ENCODE assay signal across 13 cellular contexts in the genomic region with DNA sequence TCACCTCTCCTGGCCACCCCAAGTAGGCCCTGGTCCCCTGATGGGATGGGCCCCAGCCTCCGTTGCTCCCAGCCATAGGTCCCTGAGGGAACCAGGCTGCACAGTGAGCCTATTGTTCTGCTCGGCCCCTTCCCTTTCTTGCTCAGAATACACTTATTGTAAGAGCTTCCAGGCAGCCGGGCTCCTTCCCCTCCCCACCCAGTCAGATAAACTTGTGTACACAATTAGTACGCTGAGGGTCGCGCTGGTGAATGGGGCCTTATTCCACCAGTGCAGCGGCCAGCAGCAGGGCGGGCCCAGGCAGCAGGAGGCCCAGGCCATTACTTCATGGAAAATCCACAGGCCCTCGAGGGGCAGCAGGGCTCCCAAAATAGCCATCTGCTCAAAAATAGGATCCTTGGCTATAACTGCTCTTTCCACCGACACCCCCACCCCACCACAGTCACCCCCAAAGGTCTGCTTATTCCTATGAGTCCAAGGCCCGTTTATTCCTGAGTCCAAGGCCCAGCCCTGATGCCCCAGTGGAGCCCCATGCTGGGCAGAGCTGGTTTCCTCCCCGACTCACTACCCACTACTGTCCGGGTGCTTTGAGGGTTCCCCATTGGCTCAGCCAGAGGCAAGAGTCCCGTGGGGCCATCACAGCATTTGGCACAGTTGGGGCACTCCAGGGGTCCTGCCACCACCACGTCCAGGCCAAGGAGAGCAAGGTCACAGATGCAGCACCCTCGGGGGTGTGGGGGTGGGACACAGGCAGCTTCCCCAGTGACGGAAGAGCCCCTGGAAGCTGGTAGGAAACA. TPM values are rescaled to one million over a fixed set of nuclear protein-coding genes. Genes with fewer than 3 reads are reported as not detected.
A peak's percentile ranks its signal among the peaks of the same experiment; 100 is the strongest.
DNase-seq lines count a peak whose midpoint lies in the region; ATAC-seq and TF ChIP-seq lines count a peak whose summit lies in the region.
"Had no signal": no experiment of that assay in that cellular context is flagged by ENCODE, and none has a peak within 500 bp of the region (broad histone marks: within the 10 kb centered on the region; RNA-seq: fewer than 3 reads in every experiment).

No MANE protein-coding gene starts in this region.

- H3K4me2 ChIP-seq in BLaER1 treated with 17β-estradiol and CSF1 and Interleukin-3, amounts not matched to agents 10 nM and 100 nM = peak overlapping the region in 7 of 11 experiments; percentile 32 to 76 (median 61); a peak in 13 of 22 replicates
- no peak overlapping the region for H3K4me2 ChIP-seq in GM23248 (ENCODE audit: unreplicated experiment)

- H3K4me1 ChIP-seq in BLaER1 treated with 17β-estradiol and CSF1 and Interleukin-3, amounts not matched to agents 10 nM and 100 nM = peaks cover 0 to 38% (median 27%) of the 10 kb centered on the region in 10 experiments; a peak in 14 of 20 replicates
- H3K4me1 ChIP-seq in GM23248 (ENCODE audit: insufficient read depth) = no peaks in the 10 kb centered on the region

- no peaks in the 10 kb centered on the region for H3K9me2 ChIP-seq in GM23248 (ENCODE audit: insufficient read depth)

- H4K20me1 ChIP-seq in BLaER1 treated with 17β-estradiol and CSF1 and Interleukin-3, amounts not matched to agents 10 nM and 100 nM = peaks cover 0 to 92% (median 15%) of the 10 kb centered on the region in 11 experiments; a peak in 10 of 22 replicates
- H4K20me1 ChIP-seq in GM23248 (ENCODE audit: insufficient read depth) = no peaks in the 10 kb centered on the region

- peak overlapping the region; percentile 50 to 89 (median 64) for H3K27ac Mint-ChIP-seq in brain
- H3K27ac Mint-ChIP-seq: stimulated activated naive CD8-positive, alpha-beta T cell treated with anti-CD3 and anti-CD28 coated beads, Interleukin-15, Interleukin-2, amounts not matched to agents 100 ng/mL and 50 ng/mL, for 24 hours had no signal

- peaks cover 97 to 100% (median 100%) of the 10 kb centered on the region in 11 experiments for H3K36me3 ChIP-seq in BLaER1 treated with 17β-estradiol and CSF1 and Interleukin-3, amounts not matched to agents 10 nM and 100 nM
- peaks cover 55% of the 10 kb centered on the region for H3K36me3 ChIP-seq in GM23248 (ENCODE audit: low read depth)

- no peak overlapping the region for H3K4me3 Mint-ChIP-seq in brain
- H3K4me3 Mint-ChIP-seq: stimulated activated naive CD8-positive, alpha-beta T cell treated with anti-CD3 and anti-CD28 coated beads, Interleukin-15, Interleukin-2, amounts not matched to agents 100 ng/mL and 50 ng/mL, for 24 hours had no signal

- ATAC-seq in HG03439 (IDR thresholded peaks at IDR 0.05; ENCODE audit: unreplicated experiment) = no peak

- in situ Hi-C loops in GM23248 (cut with MboI) = no loop called here

- peak; percentile 72 for DNase-seq in inferior parietal cortex (ENCODE audit: extremely low spot score)
- peak; percentile 96 for DNase-seq in putamen (ENCODE audit: low spot score)
- DNase-seq in COLO668 (lab: John Stamatoyannopoulos, UW; ENCODE audit: unreplicated experiment) = no peak
- no peak for DNase-seq in GM23248
- no peak for DNase-seq in activated CD4-positive, alpha-beta T cell treated with anti-CD3 and anti-CD28 coated beads, Interleukin-2, amount 50 U/mL, for 1 hour
- DNase-seq: KBM-7, small intestine, T-helper 2 cell had no signal

- WGBS in GM23248 (ENCODE audit: low coverage in 1 of 2, low lambda C conversion rate in 2 of 2, missing lambda C conversion rate in 2 of 2), 2 experiments = 73 to 77% methylated on average over 17 of the region's 17 CpGs

- H3K27me3 Mint-ChIP-seq in brain = no peaks in the 10 kb centered on the region
- H3K27me3 Mint-ChIP-seq: stimulated activated naive CD8-positive, alpha-beta T cell treated with anti-CD3 and anti-CD28 coated beads, Interleukin-15, Interleukin-2, amounts not matched to agents 100 ng/mL and 50 ng/mL, for 24 hours had no signal

- H3K9me3 Mint-ChIP-seq in brain = no peaks in the 10 kb centered on the region
- H3K9me3 Mint-ChIP-seq: stimulated activated naive CD8-positive, alpha-beta T cell treated with anti-CD3 and anti-CD28 coated beads, Interleukin-15, Interleukin-2, amounts not matched to agents 100 ng/mL and 50 ng/mL, for 24 hours had no signal

- H3K9me3 ChIP-seq in BLaER1 treated with 17β-estradiol and CSF1 and Interleukin-3, amounts not matched to agents 10 nM and 100 nM (replicated peaks in 1 of 11) = no peaks in the 10 kb centered on the region
- no peaks in the 10 kb centered on the region for H3K9me3 ChIP-seq in GM23248 (ENCODE audit: low read depth)

- H3K4me1 Mint-ChIP-seq in brain = peaks cover 13% of the 10 kb centered on the region

- peaks cover 65% of the 10 kb centered on the region for H3K79me2 ChIP-seq in GM23248 (ENCODE audit: insufficient read depth)

- H2AFZ ChIP-seq in GM23248 = no peak overlapping the region

- H3K4me3 ChIP-seq in BLaER1 treated with 17β-estradiol and CSF1 and Interleukin-3, amounts not matched to agents 10 nM and 100 nM = no peak overlapping the region
- H3K4me3 ChIP-seq in GM23248 = no peak overlapping the region

- no peaks in the 10 kb centered on the region for H3F3A ChIP-seq in GM23248 (ENCODE audit: insufficient read depth)

- no peak for TF ChIP-seq CTCF in brain (conservative IDR thresholded peaks at IDR 0.05)

- peak overlapping the region in 7 of 11 experiments; percentile 6 to 53 (median 42); a peak in 10 of 22 replicates for H3K27ac ChIP-seq in BLaER1 treated with 17β-estradiol and CSF1 and Interleukin-3, amounts not matched to agents 10 nM and 100 nM
- no peak overlapping the region for H3K27ac ChIP-seq in GM23248

- H3K27me3 ChIP-seq in BLaER1 treated with 17β-estradiol and CSF1 and Interleukin-3, amounts not matched to agents 10 nM and 100 nM = no peaks in the 10 kb centered on the region
- H3K27me3 ChIP-seq in GM23248 (replicated peaks; ENCODE audit: insufficient read depth) = no peaks in the 10 kb centered on the region

- H3K9ac ChIP-seq in BLaER1 treated with 17β-estradiol and CSF1 and Interleukin-3, amounts not matched to agents 10 nM and 100 nM = peak overlapping the region in 10 of 11 experiments; percentile 22 to 69 (median 51); a peak in 17 of 22 replicates
- H3K9ac ChIP-seq in GM23248 = no peak overlapping the region

- H3K36me3 Mint-ChIP-seq in brain = peaks cover 47% of the 10 kb centered on the region

RNA-seq across cellular contexts. Expression of a gene that starts 22.1 kb away (rescaled TPM):
- polyA plus RNA-seq in brain (ENCODE audit: insufficient read depth, low read depth, low replicate concordance) (0.44 TPM), GM23248 (2016; fragmentation: Nextera tagmentation; extraction: Ambion mirVana) (0.21 and 0.30 TPM in 2 replicates)
- total RNA-seq in GM23248 (2014; rRNA removed; shearing (Covaris generic)) = 0.11 and 0.89 TPM in 2 replicates

RNA-seq across cellular contexts. Expression of a gene that starts 51.1 kb away (rescaled TPM):
- polyA plus RNA-seq in brain (ENCODE audit: insufficient read depth, low read depth, low replicate concordance) (not detected), GM23248 (2016; fragmentation: Nextera tagmentation; extraction: Ambion mirVana) (not detected in 2 replicates)
- not detected in 2 replicates for total RNA-seq in GM23248 (2014; rRNA removed; shearing (Covaris generic))
- total RNA-seq: NCI-H460 had no signal

Comparison
In these comparisons a context has a peak if more than half of its experiments do, and no peak if none do; other contexts are left out.
1. DNase-seq: peak in inferior parietal cortex (single experiment) and putamen (single experiment); none in COLO668 (single experiment), GM23248 (single experiment) and activated CD4-positive, alpha-beta T cell treated with anti-CD3 and anti-CD28 coated beads, Interleukin-2, amount 50 U/mL, for 1 hour (single experiment).